In the genomic region with DNA sequence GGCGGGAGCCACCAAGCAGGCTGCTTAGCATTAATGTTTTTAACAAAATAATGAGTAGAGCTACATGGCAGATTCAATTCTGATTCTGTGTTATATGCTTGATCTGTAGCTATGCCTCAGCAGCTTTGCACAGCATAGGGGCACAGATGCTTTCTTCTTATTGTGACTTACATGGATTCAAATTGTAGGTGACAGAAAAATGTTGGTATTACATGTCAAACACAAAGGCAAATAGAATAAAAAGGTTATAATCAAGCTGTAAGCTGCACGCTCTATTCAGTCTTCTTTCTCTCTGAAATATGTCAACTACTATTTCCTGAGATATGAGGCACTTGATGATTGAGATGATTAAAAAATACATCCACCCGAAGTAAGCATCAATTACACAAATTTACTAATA, we compare ENCODE assay signal across 28 cellular contexts.
"Had no signal": no experiment of that assay in that cellular context is flagged by ENCODE, and none has a peak within 500 bp of the region (broad histone marks: within the 10 kb centered on the region; RNA-seq: fewer than 3 reads in every experiment).

No MANE protein-coding gene starts in this region.

- H3K36me3 ChIP-seq: stomach, suprapubic skin, thoracic aorta, thyroid gland, tibial artery, tibial nerve, transverse colon, upper lobe of left lung, upper lobe of right lung, uterus, vagina had no signal

- ATAC-seq: stimulated activated effector memory CD8-positive, alpha-beta T cell treated with anti-CD3 and anti-CD28 coated beads, Interleukin-12 subunit alpha, Interleukin-12 subunit beta, amount 100 ng/mL, for 72 hours; stimulated activated memory B cell treated with anti-CD40 and anti-IgM and Interleukin-4, amounts not matched to agents 10 μg/mL and 1 μg/mL and 100 μg/mL, for 72 hours; stimulated activated naive B cell treated with anti-CD40 and anti-IgM and Interleukin-4, amounts not matched to agents 10 μg/mL and 1 μg/mL and 100 μg/mL, for 72 hours; stimulated activated naive CD8-positive, alpha-beta T cell treated with anti-CD3 and anti-CD28 coated beads, Interleukin-15, amount 100 ng/mL, for 72 hours; stimulated activated naive CD8-positive, alpha-beta T cell treated with anti-CD3 and anti-CD28 coated beads, Interleukin-15, Interleukin-2, amounts not matched to agents 100 U/mL and 50 U/mL, for 24 hours; upper lobe of right lung had no signal

- H3K4me1 Mint-ChIP-seq: stimulated activated effector memory CD8-positive, alpha-beta T cell treated with anti-CD3 and anti-CD28 coated beads, Interleukin-12 subunit alpha, Interleukin-12 subunit beta, amount 100 ng/mL, for 72 hours; stimulated activated memory B cell treated with anti-CD40 and anti-IgM and Interleukin-4, amounts not matched to agents 10 μg/mL and 1 μg/mL and 100 μg/mL, for 72 hours; stimulated activated naive B cell treated with anti-CD40 and anti-IgM and Interleukin-4, amounts not matched to agents 10 μg/mL and 1 μg/mL and 100 μg/mL, for 72 hours; stimulated activated naive CD8-positive, alpha-beta T cell treated with anti-CD3 and anti-CD28 coated beads, Interleukin-15, amount 100 ng/mL, for 72 hours had no signal

- H3K9me3 Mint-ChIP-seq: stimulated activated naive B cell treated with anti-CD40 and anti-IgM and Interleukin-4, amounts not matched to agents 10 μg/mL and 1 μg/mL and 100 μg/mL, for 72 hours; stimulated activated naive CD8-positive, alpha-beta T cell treated with anti-CD3 and anti-CD28 coated beads, Interleukin-15, Interleukin-2, amounts not matched to agents 100 ng/mL and 50 ng/mL, for 24 hours; type B pancreatic cell had no signal

- H3K27ac ChIP-seq: stomach, suprapubic skin, testis, thoracic aorta, thyroid gland, tibial artery, tibial nerve, transverse colon, upper lobe of left lung, upper lobe of right lung, uterus, vagina had no signal

- H3K27me3 ChIP-seq: stomach, suprapubic skin, testis, thyroid gland, tibial artery, tibial nerve, transverse colon, upper lobe of left lung, upper lobe of right lung, uterus, vagina had no signal

- H3K27me3 Mint-ChIP-seq: stimulated activated memory B cell treated with anti-CD40 and anti-IgM and Interleukin-4, amounts not matched to agents 10 μg/mL and 1 μg/mL and 100 μg/mL, for 72 hours; stimulated activated naive B cell treated with anti-CD40 and anti-IgM and Interleukin-4, amounts not matched to agents 10 μg/mL and 1 μg/mL and 100 μg/mL, for 72 hours; stimulated activated naive CD8-positive, alpha-beta T cell treated with anti-CD3 and anti-CD28 coated beads, Interleukin-15, amount 100 ng/mL, for 72 hours; stimulated activated naive CD8-positive, alpha-beta T cell treated with anti-CD3 and anti-CD28 coated beads, Interleukin-15, Interleukin-2, amounts not matched to agents 100 ng/mL and 50 ng/mL, for 24 hours; type B pancreatic cell had no signal

- H3K27ac Mint-ChIP-seq: stimulated activated effector memory CD8-positive, alpha-beta T cell treated with anti-CD3 and anti-CD28 coated beads, Interleukin-12 subunit alpha, Interleukin-12 subunit beta, amount 100 ng/mL, for 72 hours; stimulated activated memory B cell treated with anti-CD40 and anti-IgM and Interleukin-4, amounts not matched to agents 10 μg/mL and 1 μg/mL and 100 μg/mL, for 72 hours; stimulated activated naive B cell treated with anti-CD40 and anti-IgM and Interleukin-4, amounts not matched to agents 10 μg/mL and 1 μg/mL and 100 μg/mL, for 72 hours; stimulated activated naive CD8-positive, alpha-beta T cell treated with anti-CD3 and anti-CD28 coated beads, Interleukin-15, amount 100 ng/mL, for 72 hours; stimulated activated naive CD8-positive, alpha-beta T cell treated with anti-CD3 and anti-CD28 coated beads, Interleukin-15, Interleukin-2, amounts not matched to agents 100 ng/mL and 50 ng/mL, for 24 hours; type B pancreatic cell had no signal

- H3K4me3 Mint-ChIP-seq: stimulated activated effector memory CD8-positive, alpha-beta T cell treated with anti-CD3 and anti-CD28 coated beads, Interleukin-12 subunit alpha, Interleukin-12 subunit beta, amount 100 ng/mL, for 72 hours; stimulated activated memory B cell treated with anti-CD40 and anti-IgM and Interleukin-4, amounts not matched to agents 10 μg/mL and 1 μg/mL and 100 μg/mL, for 72 hours; stimulated activated naive B cell treated with anti-CD40 and anti-IgM and Interleukin-4, amounts not matched to agents 10 μg/mL and 1 μg/mL and 100 μg/mL, for 72 hours; stimulated activated naive CD8-positive, alpha-beta T cell treated with anti-CD3 and anti-CD28 coated beads, Interleukin-15, amount 100 ng/mL, for 72 hours; stimulated activated naive CD8-positive, alpha-beta T cell treated with anti-CD3 and anti-CD28 coated beads, Interleukin-15, Interleukin-2, amounts not matched to agents 100 ng/mL and 50 ng/mL, for 24 hours; type B pancreatic cell had no signal

- H3K4me3 ChIP-seq: stomach, suprapubic skin, testis, thoracic aorta, thyroid gland, tibial artery, tibial nerve, transverse colon, upper lobe of left lung, upper lobe of right lung, uterus, vagina had no signal

- H3K36me3 Mint-ChIP-seq: stimulated activated effector memory CD8-positive, alpha-beta T cell treated with anti-CD3 and anti-CD28 coated beads, Interleukin-12 subunit alpha, Interleukin-12 subunit beta, amount 100 ng/mL, for 72 hours; stimulated activated memory B cell treated with anti-CD40 and anti-IgM and Interleukin-4, amounts not matched to agents 10 μg/mL and 1 μg/mL and 100 μg/mL, for 72 hours; stimulated activated naive B cell treated with anti-CD40 and anti-IgM and Interleukin-4, amounts not matched to agents 10 μg/mL and 1 μg/mL and 100 μg/mL, for 72 hours; type B pancreatic cell had no signal

- H3K9me3 ChIP-seq: stomach, suprapubic skin, testis, thoracic aorta, thyroid gland, tibial artery, tibial nerve, transverse colon, upper lobe of left lung, upper lobe of right lung, uterus, vagina had no signal

- DNase-seq: stimulated activated CD4-positive, alpha-beta T cell treated with anti-CD3 and anti-CD28 coated beads, Interleukin-2, amount 100 ng/mL, for 48 hours; stimulated activated CD4-positive, alpha-beta T cell treated with anti-CD3 and anti-CD28 coated beads, Interleukin-4, amount 100 ng/mL, for 1 hour; stimulated activated CD4-positive, alpha-beta T cell treated with anti-CD3 and anti-CD28 coated beads, Interleukin-4, amount 100 ng/mL, for 24 hours; stimulated activated CD4-positive, alpha-beta T cell treated with anti-CD3 and anti-CD28 coated beads, Interleukin-4, amount 100 ng/mL, for 4 hours; stimulated activated CD8-positive, alpha-beta memory T cell treated with anti-CD3 and anti-CD28 coated beads, Interleukin-4, amount 100 ng/mL, for 48 hours; stimulated activated naive B cell treated with anti-CD40 and anti-IgM and Interleukin-4, amounts not matched to agents 10 μg/mL and 1 μg/mL and 100 μg/mL, for 72 hours; stimulated activated naive CD4-positive, alpha-beta T cell; stimulated activated naive CD4-positive, alpha-beta T cell treated with Interleukin-2 at 50 U/mL for 16 hours; stimulated activated naive CD8-positive, alpha-beta T cell treated with anti-CD3 and anti-CD28 coated beads, Interleukin-15, amount 100 ng/mL, for 72 hours; stimulated activated naive CD8-positive, alpha-beta T cell treated with anti-CD3 and anti-CD28 coated beads, Interleukin-15, Interleukin-2, amounts not matched to agents 100 U/mL and 50 U/mL, for 24 hours; stomach; substantia nigra; testis; thyroid gland; tibial artery; transverse colon; trophoblast cell; upper lobe of left lung; upper lobe of right lung; uterus had no signal
